In genomic region chr7:44460325-44460724, GRCh38 we compare ENCODE assay signal across 8 cellular contexts. TPM values are rescaled to one million over a fixed set of nuclear protein-coding genes. Genes with fewer than 3 reads are reported as not detected.
DNase-seq lines count a peak whose midpoint lies in the region; ATAC-seq, FAIRE-seq and TF ChIP-seq lines count a peak whose summit lies in the region.

No MANE protein-coding gene starts in this region.

- H3K27ac Mint-ChIP-seq in activated CD8-positive, alpha-beta memory T cell treated with anti-CD3 and anti-CD28 coated beads, Interleukin-2, amount 10 ng/mL, durations not matched to agents 7 days and 5 days: peak overlapping the region; percentile 83

- no peaks in the 10 kb centered on the region for H3K9me3 Mint-ChIP-seq in activated CD8-positive, alpha-beta memory T cell treated with anti-CD3 and anti-CD28 coated beads, Interleukin-2, amount 10 ng/mL, durations not matched to agents 7 days and 5 days (ENCODE audit: low read depth)

- peak; percentile 76 for DNase-seq in DND-41
- DNase-seq in activated CD8-positive, alpha-beta memory T cell treated with anti-CD3 and anti-CD28 coated beads, Interleukin-2, amount 10 ng/mL, durations not matched to agents 7 days and 5 days: peak; percentile 89
- DNase-seq in stimulated activated CD8-positive, alpha-beta memory T cell treated with anti-CD3 and anti-CD28 coated beads, Interleukin-15, amount 100 ng/mL, for 48 hours (ENCODE audit: low read depth in 2 of 2): peak; percentile 32 to 41
- no peak for DNase-seq in DMS79 (lab: John Stamatoyannopoulos, UW)
- no peak for DNase-seq in NCI-H1930 (lab: John Stamatoyannopoulos, UW)
- DNase-seq in urothelium cell line (ENCODE audit: low spot score): no peak

- H3K4me3 Mint-ChIP-seq in activated CD8-positive, alpha-beta memory T cell treated with anti-CD3 and anti-CD28 coated beads, Interleukin-2, amount 10 ng/mL, durations not matched to agents 7 days and 5 days: peak overlapping the region; percentile 64

- H3K4me1 Mint-ChIP-seq in activated CD8-positive, alpha-beta memory T cell treated with anti-CD3 and anti-CD28 coated beads, Interleukin-2, amount 10 ng/mL, durations not matched to agents 7 days and 5 days: peaks cover 59% of the 10 kb centered on the region

- H2AFZ ChIP-seq in DND-41 (ENCODE audit: low read depth, low read length): no peak overlapping the region

- peaks cover 89% of the 10 kb centered on the region for H4K20me1 ChIP-seq in DND-41 (ENCODE audit: insufficient read depth, low read length)

- peak; percentile 99 for ATAC-seq in DND-41 (ENCODE audit: insufficient read depth, low read depth)
- peak; percentile 96 for ATAC-seq in GM19463 (IDR thresholded peaks at IDR 0.05; ENCODE audit: unreplicated experiment)
- peak; percentile 98 for ATAC-seq in HG03460 (IDR thresholded peaks at IDR 0.05; ENCODE audit: unreplicated experiment)
- peak; percentile 87 for ATAC-seq in activated CD8-positive, alpha-beta memory T cell treated with anti-CD3 and anti-CD28 coated beads, Interleukin-2, amount 10 ng/mL, durations not matched to agents 7 days and 5 days

- no peaks in the 10 kb centered on the region for H3K27me3 Mint-ChIP-seq in activated CD8-positive, alpha-beta memory T cell treated with anti-CD3 and anti-CD28 coated beads, Interleukin-2, amount 10 ng/mL, durations not matched to agents 7 days and 5 days

- TF ChIP-seq CTCF in DND-41 (IDR thresholded peaks at IDR 0.05; ENCODE audit: borderline replicate concordance, extremely low read depth, low read length, poor library complexity, severe bottlenecking): no peak

- peaks cover 39% of the 10 kb centered on the region for H3K79me2 ChIP-seq in DND-41 (ENCODE audit: insufficient read depth, low read length)

- H3K4me2 ChIP-seq in DND-41 (ENCODE audit: insufficient read depth, low read length): no peak overlapping the region

- H3K27ac ChIP-seq in DND-41 (ENCODE audit: low read length): no peak overlapping the region

- no peak overlapping the region for H3K4me3 ChIP-seq in DND-41 (ENCODE audit: low read depth in 1 of 2, low read length in 2 of 2)

- H3K36me3 Mint-ChIP-seq in activated CD8-positive, alpha-beta memory T cell treated with anti-CD3 and anti-CD28 coated beads, Interleukin-2, amount 10 ng/mL, durations not matched to agents 7 days and 5 days: peaks cover 52% of the 10 kb centered on the region

- H3K36me3 ChIP-seq in DND-41 (ENCODE audit: insufficient read depth, low read length): peaks cover 47% of the 10 kb centered on the region

- H3K27me3 ChIP-seq in DND-41 (ENCODE audit: insufficient read depth, low read length, poor library complexity): no peaks in the 10 kb centered on the region

- no peak overlapping the region for H3K9ac ChIP-seq in DND-41 (ENCODE audit: low read depth, low read length)

- H3K4me1 ChIP-seq in DND-41 (ENCODE audit: insufficient read depth, low read length): peaks cover 29% of the 10 kb centered on the region

- H3K9me3 ChIP-seq in DND-41 (ENCODE audit: insufficient read depth, low read length, severe bottlenecking): no peaks in the 10 kb centered on the region

- CTCF ChIA-PET in activated CD8-positive, alpha-beta memory T cell treated with anti-CD3 and anti-CD28 coated beads, Interleukin-2, amount 10 ng/mL, durations not matched to agents 7 days and 5 days (lab: Charles Lee): interaction anchor here (0.9 to 1.8 kb wide), 8 partner anchors 17 to 263 kb away, joined by 3 to 5 read pairs (median 4); partner anchors contain the start of gene NUDCD3

- no peak for FAIRE-seq in urothelium cell line (lab: Jason Lieb, UNC)

RNA-seq across cellular contexts. Expression of gene NUDCD3, which starts 30.1 kb away (rescaled TPM):
- total RNA-seq in activated CD8-positive, alpha-beta memory T cell treated with anti-CD3 and anti-CD28 coated beads, Interleukin-2, amount 10 ng/mL, durations not matched to agents 7 days and 5 days: 100 to 1,000 TPM in 1 of 2 experiments, 10 to 100 TPM in 1; 92.2 to 101 TPM

Comparison
In these comparisons a context has a peak if more than half of its experiments do, and no peak if none do; other contexts are left out.
1. DNase-seq: peak in DND-41 (single experiment), activated CD8-positive, alpha-beta memory T cell treated with anti-CD3 and anti-CD28 coated beads, Interleukin-2, amount 10 ng/mL, durations not matched to agents 7 days and 5 days (single experiment) and stimulated activated CD8-positive, alpha-beta memory T cell treated with anti-CD3 and anti-CD28 coated beads, Interleukin-15, amount 100 ng/mL, for 48 hours (2 of 2); none in DMS79 (single experiment), NCI-H1930 (0 of 2) and urothelium cell line (single experiment).
2. Peak in every context shown above with its lines, with median percentiles within 50 percentile points of each other: ATAC-seq.